1 cellular context compared by ENCODE assay signal in genomic region chr15:100330221-100330620, GRCh38.
TF ChIP-seq lines count a peak whose summit lies in the region.

No MANE protein-coding gene starts in this region.

TF ChIP-seq in WTC11, 78 proteins besides CTCF, POLR2A, EP300 and RAD21 (continued from another document):
- TF ChIP-seq ZNF532 (CRISPR knock-in tag; IDR thresholded peaks at IDR 0.05; ENCODE audit: borderline replicate concordance) (no peak), E2F1 (CRISPR knock-in tag; IDR thresholded peaks at IDR 0.05) (no peak), ATF1 (CRISPR knock-in tag; IDR thresholded peaks at IDR 0.05) (no peak), TEAD1 (CRISPR knock-in tag; IDR thresholded peaks at IDR 0.05) (no peak), TCF7 (CRISPR knock-in tag; IDR thresholded peaks at IDR 0.05; ENCODE audit: low read depth) (no peak)
